In the genomic region with DNA sequence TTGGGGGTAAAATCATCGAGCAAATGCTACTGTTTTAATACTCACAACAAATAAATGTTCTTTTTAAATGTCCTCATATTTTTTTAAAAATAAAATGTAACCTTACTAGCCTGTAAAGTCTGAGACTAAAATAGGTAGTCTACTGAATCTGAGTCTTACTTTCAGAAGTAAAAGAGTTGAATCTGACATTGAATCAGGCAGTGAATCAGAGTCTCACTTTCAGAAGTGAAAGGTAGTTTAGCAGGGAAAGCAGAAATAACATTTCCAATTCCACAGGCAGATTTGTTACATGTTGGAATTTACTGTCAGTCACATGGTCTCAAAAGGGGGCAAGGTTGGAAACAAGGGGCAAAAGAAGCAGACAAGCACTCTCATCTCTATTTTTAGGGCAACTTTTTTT, we compare ENCODE assay signal across 18 cellular contexts.
DNase-seq lines count a peak whose midpoint lies in the region; ATAC-seq, FAIRE-seq and TF ChIP-seq lines count a peak whose summit lies in the region.
"Had no signal": no experiment of that assay in that cellular context is flagged by ENCODE, and none has a peak within 500 bp of the region (broad histone marks: within the 10 kb centered on the region; RNA-seq: fewer than 3 reads in every experiment).

No MANE protein-coding gene starts in this region.

- TF ChIP-seq POLR2A in GM12892 (IDR thresholded peaks at IDR 0.05; ENCODE audit: low read depth, low read length): no peak

- FAIRE-seq in GM12892 (lab: Jason Lieb, UNC): peak; percentile 24

- ATAC-seq in GM19463 (IDR thresholded peaks at IDR 0.05; ENCODE audit: unreplicated experiment) (peak; percentile 34), HG02759 (IDR thresholded peaks at IDR 0.05; ENCODE audit: unreplicated experiment) (peak; percentile 48), HG03565 (IDR thresholded peaks at IDR 0.05; ENCODE audit: unreplicated experiment) (peak; percentile 46)
- ATAC-seq: right lobe of liver; stimulated activated naive B cell treated with anti-CD40 and anti-IgM and Interleukin-4, amounts not matched to agents 10 μg/mL and 1 μg/mL and 100 μg/mL, for 72 hours; T-cell had no signal

- DNase-seq in GM12892 (ENCODE audit: insufficient read length): no peak
- no peak for DNase-seq in stimulated activated CD4-positive, alpha-beta T cell treated with anti-CD3 and anti-CD28 coated beads, Interleukin-15, amount 100 ng/mL, for 24 hours
- no peak for DNase-seq in medulla oblongata (ENCODE audit: extremely low spot score)
- no peak for DNase-seq in NCI-H1105 treated with DMSO at 0.1 percent for 48 hours (lab: John Stamatoyannopoulos, UW)
- no peak for DNase-seq in NCI-H1694 treated with DMSO at 0.1 percent for 48 hours (lab: John Stamatoyannopoulos, UW)
- DNase-seq: activated CD4-positive, alpha-beta T cell treated with anti-CD3 and anti-CD28 coated beads for 48 hours; hippocampal formation; NCI-H1417 treated with DMSO at 0.1 percent for 48 hours; NCI-H446 treated with DMSO at 0.1 percent for 48 hours; PC-9; right lobe of liver; stimulated activated CD4-positive, alpha-beta T cell treated with anti-CD3 and anti-CD28 coated beads, Interleukin-4, amount 100 ng/mL, for 24 hours; stimulated activated naive B cell treated with anti-CD40 and anti-IgM and Interleukin-4, amounts not matched to agents 10 μg/mL and 1 μg/mL and 100 μg/mL, for 72 hours; T-cell; uterus had no signal
